In the genomic region with DNA sequence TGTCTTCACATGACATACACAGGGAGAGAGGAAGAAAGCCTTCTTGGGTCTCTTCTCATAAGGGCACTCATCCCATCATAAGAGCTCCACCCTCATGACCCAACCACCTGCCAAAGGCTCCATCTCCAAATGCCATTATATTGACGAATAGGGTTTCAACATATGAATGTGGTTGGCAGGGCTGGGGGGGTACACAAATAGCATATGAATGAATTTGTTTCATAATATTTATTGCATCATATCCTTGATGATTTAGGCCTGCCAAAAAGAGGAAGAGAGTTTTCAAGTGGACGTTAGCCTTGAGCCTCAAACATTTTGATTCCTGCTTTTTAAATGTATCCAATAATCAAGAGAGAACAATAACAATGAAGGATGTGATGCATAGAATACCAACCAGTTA, we compare ENCODE assay signal across 21 cellular contexts. TPM values are rescaled to one million over a fixed set of nuclear protein-coding genes. Genes with fewer than 3 reads are reported as not detected.
"Had no signal": no experiment of that assay in that cellular context is flagged by ENCODE, and none has a peak within 500 bp of the region (broad histone marks: within the 10 kb centered on the region; RNA-seq: fewer than 3 reads in every experiment).

No MANE protein-coding gene starts in this region.

- H3K4me1 Mint-ChIP-seq: activated CD4-positive, alpha-beta T cell treated with anti-CD3 and anti-CD28 coated beads, Interleukin-2, amount 10 ng/mL, durations not matched to agents 24 days and 14 days; nephron; stimulated activated naive CD8-positive, alpha-beta T cell treated with anti-CD3 and anti-CD28 coated beads, Interleukin-15, amount 100 ng/mL, for 72 hours had no signal

- H3K9me3 Mint-ChIP-seq: activated CD4-positive, alpha-beta T cell treated with anti-CD3 and anti-CD28 coated beads, Interleukin-2, amount 10 ng/mL, durations not matched to agents 24 days and 14 days; activated T-helper 1 cell treated with anti-CD3 and anti-CD28 coated beads, Interleukin-12 subunit alpha, Interleukin-12 subunit beta, Interleukin-2, Interleukin-4 antibody, amounts not matched to agents 30 ng/mL and 10 ng/mL and 1 ng/mL, durations not matched to agents 14 hours and 24 hours and 36 hours; nephron; stimulated activated naive CD8-positive, alpha-beta T cell treated with anti-CD3 and anti-CD28 coated beads, Interleukin-15, amount 100 ng/mL, for 72 hours had no signal

- FAIRE-seq: frontal cortex, TTC549 had no signal

- H3K9me3 ChIP-seq: prostate gland, testis, upper lobe of left lung had no signal

- H3K36me3 ChIP-seq: prostate gland, upper lobe of left lung had no signal

- H3K4me2 ChIP-seq: smooth muscle cell had no signal

- H3K4me3 ChIP-seq: prostate gland, smooth muscle cell, testis, upper lobe of left lung had no signal

- H3K27me3 Mint-ChIP-seq: activated CD4-positive, alpha-beta T cell treated with anti-CD3 and anti-CD28 coated beads, Interleukin-2, amount 10 ng/mL, durations not matched to agents 24 days and 14 days; stimulated activated naive CD8-positive, alpha-beta T cell treated with anti-CD3 and anti-CD28 coated beads, Interleukin-15, amount 100 ng/mL, for 72 hours had no signal

- H3K4me3 Mint-ChIP-seq: activated CD4-positive, alpha-beta T cell treated with anti-CD3 and anti-CD28 coated beads, Interleukin-2, amount 10 ng/mL, durations not matched to agents 24 days and 14 days; activated T-helper 1 cell treated with anti-CD3 and anti-CD28 coated beads, Interleukin-12 subunit alpha, Interleukin-12 subunit beta, Interleukin-2, Interleukin-4 antibody, amounts not matched to agents 30 ng/mL and 10 ng/mL and 1 ng/mL, durations not matched to agents 14 hours and 24 hours and 36 hours; nephron; stimulated activated naive CD8-positive, alpha-beta T cell treated with anti-CD3 and anti-CD28 coated beads, Interleukin-15, amount 100 ng/mL, for 72 hours had no signal

- DNase-seq: activated CD4-positive, alpha-beta T cell treated with anti-CD3 and anti-CD28 coated beads, Interleukin-2, amount 10 ng/mL, durations not matched to agents 24 days and 14 days; activated CD4-positive, CD25-positive, alpha-beta regulatory T cell; activated naive CD4-positive, alpha-beta T cell; aorta; dermis blood vessel endothelial cell; head of caudate nucleus; kidney glomerular epithelial cell; mesendoderm; nucleus accumbens; right cardiac atrium; stimulated activated naive CD8-positive, alpha-beta T cell treated with anti-CD3 and anti-CD28 coated beads, Interleukin-15, amount 100 ng/mL, for 72 hours; testis; upper lobe of left lung had no signal

- H3K27me3 ChIP-seq: testis, upper lobe of left lung had no signal

- ATAC-seq: right cardiac atrium; stimulated activated naive CD8-positive, alpha-beta T cell treated with anti-CD3 and anti-CD28 coated beads, Interleukin-15, amount 100 ng/mL, for 72 hours had no signal

- H3K27ac Mint-ChIP-seq: activated CD4-positive, alpha-beta T cell treated with anti-CD3 and anti-CD28 coated beads, Interleukin-2, amount 10 ng/mL, durations not matched to agents 24 days and 14 days; activated T-helper 1 cell treated with anti-CD3 and anti-CD28 coated beads, Interleukin-12 subunit alpha, Interleukin-12 subunit beta, Interleukin-2, Interleukin-4 antibody, amounts not matched to agents 30 ng/mL and 10 ng/mL and 1 ng/mL, durations not matched to agents 14 hours and 24 hours and 36 hours; nephron; stimulated activated naive CD8-positive, alpha-beta T cell treated with anti-CD3 and anti-CD28 coated beads, Interleukin-15, amount 100 ng/mL, for 72 hours had no signal

- H3K27ac ChIP-seq: prostate gland, testis, upper lobe of left lung had no signal

- H3K4me1 ChIP-seq: prostate gland, testis, upper lobe of left lung had no signal

RNA-seq across cellular contexts. Expression of a gene that starts 26.2 kb away (rescaled TPM):
- total RNA-seq: activated CD4-positive, alpha-beta T cell treated with anti-CD3 and anti-CD28 coated beads, Interleukin-2, amount 10 ng/mL, durations not matched to agents 24 days and 14 days; activated T-helper 1 cell treated with anti-CD3 and anti-CD28 coated beads, Interleukin-12 subunit alpha, Interleukin-12 subunit beta, Interleukin-2, Interleukin-4 antibody, amounts not matched to agents 30 ng/mL and 10 ng/mL and 1 ng/mL, durations not matched to agents 14 hours and 24 hours and 36 hours; aorta; dermis blood vessel endothelial cell; epithelial cell of proximal tubule; liver; prostate gland; right cardiac atrium; smooth muscle cell; upper lobe of left lung had no signal
- polyA plus RNA-seq: liver, right cardiac atrium, smooth muscle cell had no signal
